ENCODE assay signal across 8 cellular contexts in the genomic region with DNA sequence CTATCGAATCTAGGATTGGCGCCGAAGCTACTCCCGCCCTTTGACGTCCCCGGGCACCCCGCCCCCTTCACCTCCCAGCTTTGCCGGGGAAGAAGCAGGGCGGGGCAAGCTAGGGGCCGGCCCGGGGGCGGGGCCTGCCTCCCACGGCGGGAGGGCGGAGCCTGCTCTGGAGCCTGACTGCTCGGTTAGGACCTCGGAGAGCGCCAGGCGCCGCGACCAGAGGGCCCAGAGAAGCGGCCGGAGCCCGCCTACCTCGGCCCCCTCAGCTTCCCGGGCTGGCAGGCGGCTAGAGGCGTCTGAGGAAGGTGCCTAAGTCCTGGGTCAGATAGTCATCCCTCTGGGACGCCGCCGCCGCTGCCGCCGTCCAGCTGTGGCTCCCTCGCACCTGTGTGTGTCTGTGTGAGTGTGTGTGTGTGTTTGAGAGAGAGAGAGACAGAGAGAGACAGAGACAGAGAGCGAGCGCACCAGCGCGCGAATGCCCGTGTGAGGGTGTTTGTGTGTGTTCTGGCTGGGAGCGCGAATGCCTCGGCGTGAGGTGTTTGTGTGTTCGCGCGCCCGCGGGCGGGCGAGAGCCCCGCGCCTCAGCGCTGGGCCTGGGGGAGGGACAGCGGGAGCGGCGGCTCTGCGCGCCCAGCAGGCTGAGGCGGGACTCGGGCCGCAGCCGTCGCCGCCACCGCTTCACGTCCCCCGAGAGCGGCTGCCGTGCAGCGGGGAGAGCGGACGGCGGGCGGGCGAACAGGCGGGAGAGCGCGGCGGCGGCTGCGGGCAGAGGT. TPM values are rescaled to one million over a fixed set of nuclear protein-coding genes. Genes with fewer than 3 reads are reported as not detected.
DNase-seq lines count a peak whose midpoint lies in the region; ATAC-seq, FAIRE-seq and TF ChIP-seq lines count a peak whose summit lies in the region.

A gene (plus strand): TSS at position 176 of the 773 bp plus-strand sequence. CDS start 1,374 bp downstream, outside the sequence.

- peak within 1 kb of the TSS; percentile 87 for H3K27ac ChIP-seq in 22Rv1

- no peak for FAIRE-seq in GM12891 (lab: Jason Lieb, UNC)

- ATAC-seq in HG02759 (IDR thresholded peaks at IDR 0.05; ENCODE audit: unreplicated experiment): peak; percentile 99

- TF ChIP-seq CTCF in 22Rv1 (IDR thresholded peaks at IDR 0.05): peak; percentile 5; the same call in 1 of the 2 replicates

- peak; percentile 47 for DNase-seq in GM12891 (ENCODE audit: insufficient read length, low spot score)
- DNase-seq in NCI-H1105 treated with DMSO at 0.1 percent for 48 hours (lab: John Stamatoyannopoulos, UW): peak; percentile 85
- DNase-seq in activated CD4-positive, alpha-beta T cell treated with anti-CD3 and anti-CD28 coated beads, Interleukin-2, amount 50 U/mL, for 1 hour: peak; percentile 18
- peak; percentile 17 for DNase-seq in epidermal melanocyte (ENCODE audit: insufficient read length, low spot score)
- peak; percentile 78 for DNase-seq in middle frontal gyrus (ENCODE audit: extremely low spot score, low spot score)
- DNase-seq in stimulated activated CD8-positive, alpha-beta memory T cell treated with anti-CD3 and anti-CD28 coated beads, Interleukin-7, amount 100 ng/mL, for 24 hours (ENCODE audit: low read depth): peak; percentile 21

- TF ChIP-seq POLR2A in GM12891 (IDR thresholded peaks at IDR 0.05; ENCODE audit: low read depth, low read length): no peak

TF ChIP-seq in GM12891, 5 proteins besides CTCF, POLR2A, EP300 and RAD21:
- TF ChIP-seq PAX5 (IDR thresholded peaks at IDR 0.05; ENCODE audit: insufficient read depth, low read length, severe bottlenecking) (no peak), SPI1 (IDR thresholded peaks at IDR 0.05; ENCODE audit: low read depth, low read length) (no peak), TAF1 (IDR thresholded peaks at IDR 0.05; ENCODE audit: low read depth, low read length) (no peak), POU2F2 (IDR thresholded peaks at IDR 0.05; ENCODE audit: low read depth, low read length) (no peak), POLR2AphosphoS5 (IDR thresholded peaks at IDR 0.05; ENCODE audit: low read depth, low read length) (no peak)

RNA-seq across cellular contexts. Expression of the gene that starts here (rescaled TPM):
- polyA plus RNA-seq in GM12891 (2012; ENCODE audit: low read depth, missing spikeins): 0.01 TPM

Comparison
In these comparisons a context has a peak if more than half of its experiments do, and no peak if none do; other contexts are left out.
1. Peak in every context shown above with its lines: DNase-seq, ATAC-seq and H3K27ac ChIP-seq.
2. DNase-seq: peak in every context shown above with its lines; median percentile 85 in NCI-H1105 treated with DMSO at 0.1 percent for 48 hours; 78 in middle frontal gyrus; 47 in GM12891; 21 in stimulated activated CD8-positive, alpha-beta memory T cell treated with anti-CD3 and anti-CD28 coated beads, Interleukin-7, amount 100 ng/mL, for 24 hours; 18 in activated CD4-positive, alpha-beta T cell treated with anti-CD3 and anti-CD28 coated beads, Interleukin-2, amount 50 U/mL, for 1 hour; 17 in epidermal melanocyte.